In the genomic region with DNA sequence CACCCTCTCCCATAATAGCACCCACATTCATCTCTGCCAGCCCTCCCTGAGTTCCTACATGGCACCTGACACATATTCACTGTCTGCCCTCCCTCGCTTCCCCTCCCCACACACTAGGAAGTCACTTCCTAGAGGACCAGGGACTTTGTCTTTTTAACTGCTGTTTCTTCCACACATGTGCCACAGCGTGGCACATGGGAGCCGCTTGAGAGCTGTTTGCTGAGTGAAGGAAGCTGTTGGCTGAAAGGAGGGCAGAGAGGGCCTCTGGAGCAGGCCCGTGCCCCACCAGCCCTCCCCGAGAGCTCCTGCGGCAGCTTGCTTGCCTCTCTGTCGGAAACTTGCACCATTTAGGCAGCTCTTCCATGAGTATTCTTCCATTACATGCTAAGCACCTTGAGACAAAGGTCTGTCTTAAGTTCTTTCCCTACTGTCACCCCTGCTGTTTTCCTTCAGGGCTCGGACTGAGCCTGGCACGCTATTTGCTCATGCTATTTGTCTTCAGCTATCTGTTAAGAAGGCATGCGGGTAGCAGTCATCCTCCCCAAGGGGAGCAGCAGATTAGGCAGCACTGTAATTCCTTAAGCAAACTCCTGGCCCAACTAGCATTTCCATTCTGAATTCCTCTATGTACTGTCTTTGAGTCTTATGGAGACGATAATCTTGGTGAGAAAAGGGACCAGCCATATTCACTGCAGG, we compare ENCODE assay signal across 20 cellular contexts.
"Had no signal": no experiment of that assay in that cellular context is flagged by ENCODE, and none has a peak within 500 bp of the region (broad histone marks: within the 10 kb centered on the region; RNA-seq: fewer than 3 reads in every experiment).

No MANE protein-coding gene starts in this region.

- H3K9me3 ChIP-seq: ovary, stomach, testis had no signal

- H3K9me3 Mint-ChIP-seq: activated CD4-positive, alpha-beta T cell treated with anti-CD3 and anti-CD28 coated beads, Interleukin-2, amount 10 ng/mL, durations not matched to agents 7 days and 5 days; activated naive CD4-positive, alpha-beta T cell treated with anti-CD3 and anti-CD28 coated beads, Interleukin-2, amount 50 U/mL, for 72 hours; activated T-cell treated with anti-CD3 and anti-CD28 coated beads, Interleukin-2, amount 50 U/mL, for 72 hours; central memory CD8-positive, alpha-beta T cell; immature natural killer cell; neural crest cell had no signal

- H3K4me3 Mint-ChIP-seq: activated CD4-positive, alpha-beta T cell treated with anti-CD3 and anti-CD28 coated beads, Interleukin-2, amount 10 ng/mL, durations not matched to agents 7 days and 5 days; activated T-cell treated with anti-CD3 and anti-CD28 coated beads, Interleukin-2, amount 50 U/mL, for 72 hours; central memory CD8-positive, alpha-beta T cell; immature natural killer cell; neural crest cell; T-helper 17 cell had no signal

- H3K36me3 ChIP-seq: ovary, stomach had no signal

- DNase-seq: activated CD4-positive, alpha-beta T cell treated with anti-CD3 and anti-CD28 coated beads, Interleukin-2, amount 10 ng/mL, durations not matched to agents 7 days and 5 days; activated CD4-positive, CD25-positive, alpha-beta regulatory T cell; activated CD8-positive, alpha-beta memory T cell treated with anti-CD3 and anti-CD28 coated beads, Interleukin-2, amount 50 U/mL, for 48 hours; activated gamma-delta T cell; activated T-cell treated with anti-CD3 and anti-CD28 coated beads, Interleukin-2, amount 50 U/mL, for 72 hours; cortex of kidney; effector CD8-positive, alpha-beta T cell; foreskin melanocyte; head of caudate nucleus; immature natural killer cell; ovary; stimulated activated CD4-positive, alpha-beta T cell treated with anti-CD3 and anti-CD28 coated beads, Interleukin-2, amount 100 ng/mL, for 24 hours; stomach; T-helper 17 cell; testis had no signal

- H3K27me3 ChIP-seq: ovary, testis had no signal

- H3K4me1 Mint-ChIP-seq: activated CD4-positive, alpha-beta T cell treated with anti-CD3 and anti-CD28 coated beads, Interleukin-2, amount 10 ng/mL, durations not matched to agents 7 days and 5 days; central memory CD8-positive, alpha-beta T cell; immature natural killer cell; neural crest cell; T-helper 17 cell had no signal

- H3K27ac Mint-ChIP-seq: activated CD4-positive, alpha-beta T cell treated with anti-CD3 and anti-CD28 coated beads, Interleukin-2, amount 10 ng/mL, durations not matched to agents 7 days and 5 days; activated T-cell treated with anti-CD3 and anti-CD28 coated beads, Interleukin-2, amount 50 U/mL, for 72 hours; T-helper 17 cell had no signal

- ATAC-seq: activated naive CD4-positive, alpha-beta T cell treated with anti-CD3 and anti-CD28 coated beads, Interleukin-2, amount 50 U/mL, for 72 hours; activated T-cell treated with anti-CD3 and anti-CD28 coated beads, Interleukin-2, amount 50 U/mL, for 72 hours; T-helper 17 cell had no signal

- H3K36me3 Mint-ChIP-seq: activated naive CD4-positive, alpha-beta T cell treated with anti-CD3 and anti-CD28 coated beads, Interleukin-2, amount 50 U/mL, for 72 hours; immature natural killer cell had no signal

- H3K27ac ChIP-seq: epithelial cell of prostate, ovary, stomach, testis had no signal

- H3K4me3 ChIP-seq: lung, ovary, stomach, testis had no signal
